ENCODE assay signal across 20 cellular contexts in the genomic region with DNA sequence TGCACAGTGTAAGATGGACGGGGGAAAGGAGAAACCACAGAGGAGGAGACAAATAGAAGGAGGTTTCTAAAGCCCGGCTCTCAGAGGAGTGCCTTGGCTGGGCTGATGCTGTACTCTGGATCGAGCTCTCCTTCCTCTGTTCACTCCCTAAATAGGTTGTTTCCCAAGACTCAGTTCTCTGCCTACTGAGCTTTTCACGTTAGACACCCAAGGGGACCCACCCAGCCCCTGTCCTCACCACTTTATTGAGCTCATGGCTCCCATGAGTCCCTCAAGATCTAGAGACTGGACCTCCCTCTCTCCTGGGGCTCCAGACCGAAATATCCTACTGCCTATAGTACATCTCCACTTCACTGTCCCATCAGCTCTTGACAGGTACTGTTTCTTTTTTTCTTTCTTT. TPM values are rescaled to one million over a fixed set of nuclear protein-coding genes. Genes with fewer than 3 reads are reported as not detected.
"Had no signal": no experiment of that assay in that cellular context is flagged by ENCODE, and none has a peak within 500 bp of the region (broad histone marks: within the 10 kb centered on the region; RNA-seq: fewer than 3 reads in every experiment).

No MANE protein-coding gene starts in this region.

- H3K4me3 Mint-ChIP-seq: activated CD4-positive, alpha-beta memory T cell treated with anti-CD3 and anti-CD28 coated beads for 36 hours; activated T-cell treated with anti-CD3 and anti-CD28 coated beads, Interleukin-2, amount 50 U/mL, for 4 hours; natural killer cell treated with Interleukin-12 subunit alpha and Interleukin-12 subunit beta and Interleukin-15 and Interleukin-18, amount 100 ng/mL, for 72 hours; stimulated activated naive B cell treated with anti-CD40 and anti-IgM and Interleukin-4, amounts not matched to agents 10 μg/mL and 1 μg/mL and 100 μg/mL, for 72 hours had no signal

- H3K4me3 ChIP-seq: cardiac muscle cell, pancreas, smooth muscle cell, transverse colon, uterus had no signal

- H3K36me3 ChIP-seq: uterus had no signal

- H3K27ac ChIP-seq: cardiac muscle cell, neutrophil, pancreas, transverse colon, uterus had no signal

- H3K27ac Mint-ChIP-seq: activated CD4-positive, alpha-beta memory T cell treated with anti-CD3 and anti-CD28 coated beads for 36 hours had no signal

- H3K27me3 ChIP-seq: cardiac muscle cell, neutrophil, pancreas, transverse colon, uterus had no signal

- H3K9me3 Mint-ChIP-seq: activated CD4-positive, alpha-beta memory T cell treated with anti-CD3 and anti-CD28 coated beads for 36 hours; activated T-cell treated with anti-CD3 and anti-CD28 coated beads, Interleukin-2, amount 50 U/mL, for 4 hours; natural killer cell treated with Interleukin-12 subunit alpha and Interleukin-12 subunit beta and Interleukin-15 and Interleukin-18, amount 100 ng/mL, for 72 hours; stimulated activated naive B cell treated with anti-CD40 and anti-IgM and Interleukin-4, amounts not matched to agents 10 μg/mL and 1 μg/mL and 100 μg/mL, for 72 hours had no signal

- DNase-seq: activated CD4-positive, alpha-beta memory T cell treated with anti-CD3 and anti-CD28 coated beads for 36 hours; activated effector memory CD4-positive, alpha-beta T cell treated with Interleukin-2 at 50 U/mL for 16 hours; activated naive CD4-positive, alpha-beta T cell treated with anti-CD3 and anti-CD28 coated beads, Interleukin-2, amount 50 U/mL, for 16 hours; activated T-cell treated with anti-CD3 and anti-CD28 coated beads, Interleukin-2, amount 50 U/mL, for 4 hours; amniotic stem cell; foreskin fibroblast; mesendoderm; pancreas; stimulated activated CD4-positive, alpha-beta T cell treated with anti-CD3 and anti-CD28 coated beads, Interleukin-4, amount 100 ng/mL, for 24 hours; stimulated activated naive B cell treated with anti-CD40 and anti-IgM and Interleukin-4, amounts not matched to agents 10 μg/mL and 1 μg/mL and 100 μg/mL, for 72 hours; substantia nigra; T-helper 2 cell; transverse colon; uterus had no signal

- H3K4me1 ChIP-seq: pancreas, transverse colon, uterus had no signal

- H3K9me3 ChIP-seq: neutrophil, pancreas, transverse colon, uterus had no signal

- ATAC-seq: activated T-cell treated with anti-CD3 and anti-CD28 coated beads, Interleukin-2, amount 50 U/mL, for 4 hours; natural killer cell treated with Interleukin-12 subunit alpha and Interleukin-12 subunit beta and Interleukin-15 and Interleukin-18, amount 100 ng/mL, for 72 hours; sciatic nerve; stimulated activated naive B cell treated with anti-CD40 and anti-IgM and Interleukin-4, amounts not matched to agents 10 μg/mL and 1 μg/mL and 100 μg/mL, for 72 hours had no signal

- H3K27me3 Mint-ChIP-seq: activated CD4-positive, alpha-beta memory T cell treated with anti-CD3 and anti-CD28 coated beads for 36 hours; stimulated activated naive B cell treated with anti-CD40 and anti-IgM and Interleukin-4, amounts not matched to agents 10 μg/mL and 1 μg/mL and 100 μg/mL, for 72 hours had no signal

- H3K4me2 ChIP-seq: smooth muscle cell had no signal

RNA-seq across cellular contexts. Expression of gene GPR183, which starts 38.1 kb away (rescaled TPM):
- total RNA-seq: pulmonary artery endothelial cell had no signal
